Comparison of ENCODE assay signal across 8 cellular contexts in genomic region chr2:238784671-238785527, GRCh38.
DNase-seq lines count a peak whose midpoint lies in the region; ATAC-seq and TF ChIP-seq lines count a peak whose summit lies in the region.

No MANE protein-coding gene starts in this region.

- peaks cover 8% of the 10 kb centered on the region for H3K4me1 ChIP-seq in lower lobe of right lung

- TF ChIP-seq CTCF in coronary artery (IDR thresholded peaks at IDR 0.05): peak; percentile 88
- peak; percentile 89 for TF ChIP-seq CTCF in lower lobe of right lung (IDR thresholded peaks at IDR 0.05)

- no peaks in the 10 kb centered on the region for H3K36me3 ChIP-seq in lower lobe of right lung

- no peaks in the 10 kb centered on the region for H3K27me3 ChIP-seq in lower lobe of right lung (ENCODE audit: low read depth)

- DNase-seq in SIG-M5 treated with dmso at 0.1 percent for 504 hours (lab: John Stamatoyannopoulos, UW; ENCODE audit: unreplicated experiment) (peak; percentile 39), SIG-M5 (lab: John Stamatoyannopoulos, UW) (no peak), NCI-H2196 (lab: John Stamatoyannopoulos, UW; ENCODE audit: unreplicated experiment) (peak; percentile 51), coronary artery (ENCODE audit: low spot score) (no peak), lower lobe of right lung (peak; percentile 77)
- DNase-seq in activated CD4-positive, alpha-beta T cell treated with anti-CD3 and anti-CD28 coated beads for 24 hours (ENCODE audit: low read depth in 2 of 2): peak; percentile 49 to 50
- DNase-seq in stimulated activated CD4-positive, alpha-beta T cell treated with anti-CD3 and anti-CD28 coated beads, TNF-alpha, amount 100 ng/mL, for 4 hours (ENCODE audit: low read depth in 3 of 3): peak; percentile 16 to 31 (median 20)

- intact Hi-C loops in lower lobe of right lung (cut with DNase I): no loop called here

- no peaks in the 10 kb centered on the region for H3K9me3 ChIP-seq in lower lobe of right lung

- H3K4me3 ChIP-seq in coronary artery (peak overlapping the region; percentile 36), lower lobe of right lung (no peak overlapping the region)

- H3K27ac ChIP-seq in coronary artery (peak overlapping the region in 1 of 2 donors; percentile 59), lower lobe of right lung (no peak overlapping the region)

- ATAC-seq in lower lobe of right lung (peak; percentile 88 to 90), HG03108 (IDR thresholded peaks at IDR 0.05; ENCODE audit: unreplicated experiment) (no peak)

Comparison
In these comparisons a context has a peak if more than half of its experiments do, and no peak if none do; other contexts are left out.
1. DNase-seq: peak in SIG-M5 treated with dmso at 0.1 percent for 504 hours (single experiment), NCI-H2196 (single experiment), activated CD4-positive, alpha-beta T cell treated with anti-CD3 and anti-CD28 coated beads for 24 hours (2 of 2), lower lobe of right lung (single experiment) and stimulated activated CD4-positive, alpha-beta T cell treated with anti-CD3 and anti-CD28 coated beads, TNF-alpha, amount 100 ng/mL, for 4 hours (3 of 3); none in SIG-M5 (single experiment) and coronary artery (single experiment).